ENCODE assay signal across 1 cellular context in the genomic region with DNA sequence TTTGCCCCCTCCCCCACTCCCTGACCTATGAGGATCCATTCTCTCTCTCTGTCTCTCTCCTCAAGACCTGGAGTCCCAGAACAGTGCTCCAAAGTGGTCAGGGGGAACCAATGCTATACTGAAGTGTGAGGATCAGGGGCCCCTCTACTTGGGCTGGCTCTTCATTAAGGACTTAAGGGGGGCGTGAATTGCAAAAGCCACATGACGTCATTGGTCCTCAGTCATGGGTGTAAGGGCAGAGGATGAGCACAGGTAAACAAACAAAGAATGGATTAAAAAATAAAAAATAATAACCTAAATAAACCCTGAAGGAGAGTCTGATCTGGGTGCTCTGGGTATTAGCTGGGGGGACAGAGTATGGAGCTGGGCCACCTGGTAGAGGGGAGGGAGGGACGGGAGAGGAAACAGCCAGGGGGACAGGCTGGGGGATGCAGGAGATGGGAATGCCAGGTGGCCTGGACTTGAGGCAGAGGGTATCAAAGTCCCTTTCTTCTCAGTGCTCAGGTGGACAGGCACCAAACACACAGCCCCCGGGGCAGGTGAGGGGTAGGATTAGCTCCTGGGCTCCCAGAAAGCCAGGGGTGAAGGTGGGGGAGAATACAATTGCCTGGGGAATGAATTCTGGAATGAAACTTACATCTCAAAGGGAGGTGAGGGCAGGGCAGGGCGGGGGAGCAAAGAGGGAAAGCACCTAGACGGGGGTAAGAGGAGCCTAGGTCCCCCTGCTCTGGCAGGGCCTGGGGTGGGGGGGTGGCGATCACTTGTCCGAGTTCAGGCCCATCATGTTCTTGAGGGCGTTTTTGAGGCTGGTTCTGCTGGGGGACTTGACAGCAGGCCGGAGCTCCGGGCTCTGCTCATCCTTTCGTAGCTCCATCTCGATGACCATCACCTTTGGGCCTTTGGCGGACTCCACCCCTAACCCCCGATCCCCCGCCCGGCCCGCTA.
TF ChIP-seq lines count a peak whose summit lies in the region.

No MANE protein-coding gene starts in this region.

TF ChIP-seq in HEK293, 187 proteins besides CTCF, POLR2A, EP300 and RAD21 (continued from another document):
- TF ChIP-seq, protein P1, sequence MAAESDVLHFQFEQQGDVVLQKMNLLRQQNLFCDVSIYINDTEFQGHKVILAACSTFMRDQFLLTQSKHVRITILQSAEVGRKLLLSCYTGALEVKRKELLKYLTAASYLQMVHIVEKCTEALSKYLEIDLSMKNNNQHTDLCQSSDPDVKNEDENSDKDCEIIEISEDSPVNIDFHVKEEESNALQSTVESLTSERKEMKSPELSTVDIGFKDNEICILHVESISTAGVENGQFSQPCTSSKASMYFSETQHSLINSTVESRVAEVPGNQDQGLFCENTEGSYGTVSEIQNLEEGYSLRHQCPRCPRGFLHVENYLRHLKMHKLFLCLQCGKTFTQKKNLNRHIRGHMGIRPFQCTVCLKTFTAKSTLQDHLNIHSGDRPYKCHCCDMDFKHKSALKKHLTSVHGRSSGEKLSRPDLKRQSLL (tag by site-specific recombination; IDR thresholded peaks at IDR 0.05) = no peak
- TF ChIP-seq ZNF311 (tag by site-specific recombination; IDR thresholded peaks at IDR 0.05; ENCODE audit: borderline replicate concordance) (no peak), ZNF341 (tag by site-specific recombination; IDR thresholded peaks at IDR 0.05; ENCODE audit: low read depth) (peak; percentile 69)
TF ChIP-seq in HEK293: peak in this region for 2.
